ENCODE assay signal across 8 cellular contexts in the genomic region with DNA sequence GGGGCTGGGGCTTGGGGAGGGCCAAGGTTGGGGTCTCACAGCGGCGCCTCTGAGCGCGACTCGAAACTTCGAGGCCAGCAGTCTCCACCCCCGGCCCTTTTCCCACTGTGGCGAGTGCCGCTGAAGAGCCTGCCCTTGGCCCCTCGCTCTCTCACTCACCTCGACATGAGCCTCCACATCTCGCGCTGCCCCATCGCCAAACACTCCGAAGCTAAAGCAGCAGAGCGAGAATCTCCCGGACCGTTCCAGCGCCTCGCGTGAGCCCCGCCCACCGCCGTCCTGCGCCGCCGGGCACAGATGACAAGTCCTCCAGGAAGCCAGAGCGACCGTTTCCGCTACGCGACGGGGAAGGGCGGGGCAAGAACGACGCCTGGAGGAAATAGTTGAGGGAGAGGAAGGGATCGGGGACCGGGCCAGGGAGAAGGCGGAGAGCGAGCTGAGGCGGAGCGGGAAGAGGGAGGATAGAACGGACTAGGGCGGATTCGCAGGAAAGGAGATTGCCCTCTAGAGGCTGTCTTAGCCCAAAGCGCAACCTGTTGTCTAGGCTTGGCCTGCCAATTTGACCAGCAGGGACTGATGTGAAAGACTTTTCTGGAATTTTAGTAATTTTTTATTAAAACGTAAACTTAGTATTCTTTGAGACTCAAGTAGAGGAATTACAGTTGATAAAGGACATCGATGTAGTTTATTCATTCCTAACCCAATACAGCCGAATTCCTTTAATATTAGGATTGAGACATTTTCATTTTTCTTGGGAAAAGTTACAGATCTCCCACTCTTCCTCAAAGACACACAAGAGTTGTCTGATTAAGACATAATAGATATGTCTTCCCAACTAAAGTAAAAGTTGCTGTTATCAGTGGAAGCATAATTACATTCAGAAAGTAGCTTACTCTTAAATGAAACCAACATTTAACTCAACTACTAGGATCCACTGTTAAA. TPM values are rescaled to one million over a fixed set of nuclear protein-coding genes. Genes with fewer than 3 reads are reported as not detected.
DNase-seq lines count a peak whose midpoint lies in the region; ATAC-seq, FAIRE-seq and TF ChIP-seq lines count a peak whose summit lies in the region.

TSS of gene HIBCH (minus strand) at position 270 of the 942 bp plus-strand sequence. CDS start at position 194, 76 bp downstream.

- peak; percentile 100 for DNase-seq in A673 (ENCODE audit: low spot score)
- DNase-seq in NCI-H2171 (lab: John Stamatoyannopoulos, UW): peak; percentile 97
- DNase-seq in mammary epithelial cell: peak; percentile 100
- DNase-seq in small intestine: peak; percentile 100

- peak within 1 kb of the TSS; percentile 73 for H3K27ac ChIP-seq in A673 (ENCODE audit: low read depth, low read length, poor library complexity, severe bottlenecking)
- peak within 1 kb of the TSS; percentile 78 for H3K27ac ChIP-seq in VCaP
- peak within 1 kb of the TSS; percentile 37 for H3K27ac ChIP-seq in mammary epithelial cell (ENCODE audit: insufficient read depth, low read depth, low read length)
- H3K27ac ChIP-seq in iPS-20b (ENCODE audit: low read length): peak within 1 kb of the TSS; percentile 33
- H3K27ac ChIP-seq in small intestine (ENCODE audit: low read depth in 1 of 2, low read length in 1 of 2): peak within 1 kb of the TSS; percentile 50 to 85

- peaks cover 36% of the 10 kb centered on the region for H3K79me2 ChIP-seq in mammary epithelial cell (ENCODE audit: insufficient read depth, low read length)

- FAIRE-seq in small intestine (lab: Jason Lieb, UNC): peak; percentile 80

- CTCF ChIA-PET in A673 (lab: Charles Lee) (interaction anchor here (1.0 kb wide), 2 partner anchors 18 to 19 kb away, joined by 3 to 5 read pairs; no protein-coding TSS in a partner anchor), mammary epithelial cell (lab: Charles Lee; ENCODE audit: low non-redundant PET) (interaction anchor here (0.6 to 0.7 kb wide), 4 partner anchors 11 to 360 kb away, joined by 3 to 10 read pairs (median 4); no protein-coding TSS in a partner anchor)

- peak within 1 kb of the TSS; percentile 90 for H2AFZ ChIP-seq in mammary epithelial cell (ENCODE audit: low read depth, low read length)

- in situ Hi-C loops in mammary epithelial cell (cut with MboI; ENCODE audit: low sequenced_read_pairs in 2 of 2): loop anchor here in 1 of 2 donors (25.0 kb wide), 1 partner anchor 233 kb away; no protein-coding TSS in a partner anchor

- dilution Hi-C loops in mammary epithelial cell (cut with HindIII; ENCODE audit: low sequenced_read_pairs): no loop called here

- H3K4me1 ChIP-seq in A673 (ENCODE audit: insufficient read depth, low read length, poor library complexity, severe bottlenecking) (peaks cover 11% of the 10 kb centered on the region), mammary epithelial cell (ENCODE audit: insufficient read depth, low read length) (peaks cover 3% of the 10 kb centered on the region), iPS-20b (ENCODE audit: insufficient read depth, low read length) (peaks cover 11% of the 10 kb centered on the region), small intestine (ENCODE audit: control insufficient read depth in 2 of 2, insufficient read depth in 1 of 2, low read depth in 1 of 2, low read length in 1 of 2) (peaks cover 0 to 2% of the 10 kb centered on the region in 2 donors)

- 9% methylated on average over 12 of the region's 49 CpGs for whole genome bisulfite sequencing in mammary epithelial cell (ENCODE audit: low coverage, missing lambda C conversion rate)
- WGBS in small intestine, 3 donors: 1% methylated on average over 45 to 49 of the region's 49 CpGs

- H3K36me3 ChIP-seq in A673 (ENCODE audit: insufficient read depth, low read length, poor library complexity, severe bottlenecking) (no peaks in the 10 kb centered on the region), mammary epithelial cell (ENCODE audit: insufficient read depth, low read length) (no peaks in the 10 kb centered on the region), iPS-20b (ENCODE audit: insufficient read depth, low read depth, low read length) (no peaks in the 10 kb centered on the region), small intestine (ENCODE audit: control insufficient read depth in 2 of 2, insufficient read depth in 2 of 2, low read length in 2 of 2) (no peaks in the 10 kb centered on the region)

- peak within 1 kb of the TSS; percentile 80 for H3K9ac ChIP-seq in mammary epithelial cell (ENCODE audit: insufficient read depth, low read length)
- H3K9ac ChIP-seq in iPS-20b (ENCODE audit: low read depth, low read length): peak within 1 kb of the TSS; percentile 88

- H3K4me3 ChIP-seq in A673 (ENCODE audit: low read depth, low read length, poor library complexity, severe bottlenecking): peak within 1 kb of the TSS; percentile 81
- H3K4me3 ChIP-seq in mammary epithelial cell (replicated peaks in 1 of 3; ENCODE audit: insufficient read depth in 1 of 3, low read depth in 2 of 3, low read length in 3 of 3): peak within 1 kb of the TSS; percentile 66 to 77 (median 75)
- peak within 1 kb of the TSS; percentile 96 for H3K4me3 ChIP-seq in iPS-20b (ENCODE audit: low read length)
- peak within 1 kb of the TSS; percentile 58 to 67 for H3K4me3 ChIP-seq in small intestine (ENCODE audit: low read depth in 1 of 2, low read length in 2 of 2)

- POLR2A ChIA-PET in A673 (lab: Charles Lee; ENCODE audit: low non-redundant PET): no interaction called here

- H3K4me2 ChIP-seq in mammary epithelial cell (ENCODE audit: insufficient read depth, low read depth, low read length): peak within 1 kb of the TSS; percentile 98

- intact Hi-C loops in A673 (cut with micrococcal nuclease; ENCODE audit: unreplicated experiment) (loop anchor here (10.0 kb wide), 1 partner anchor 525 kb away; no protein-coding TSS in a partner anchor), mammary epithelial cell (cut with micrococcal nuclease) (loop anchor here (2.0 kb wide), 1 partner anchor 41 kb away; no protein-coding TSS in a partner anchor)

- BruUV-seq in A673 (replicated peaks; lab: Mats Ljungman, UMichigan) (no TSS peak), mammary epithelial cell (replicated peaks; lab: Mats Ljungman, UMichigan) (TSS peak; percentile 35)

- H3K9me3 ChIP-seq in A673 (ENCODE audit: low read depth, low read length, poor library complexity, severe bottlenecking) (no peaks in the 10 kb centered on the region), mammary epithelial cell (replicated peaks; ENCODE audit: insufficient read depth, low read length) (no peaks in the 10 kb centered on the region), iPS-20b (ENCODE audit: insufficient read depth, low read depth, low read length) (no peaks in the 10 kb centered on the region), small intestine (ENCODE audit: control insufficient read depth, low read depth) (no peaks in the 10 kb centered on the region)

- TF ChIP-seq CTCF in A673 (conservative IDR thresholded peaks at IDR 0.05; ENCODE audit: low read depth, low read length): peak; percentile 94
- TF ChIP-seq CTCF in VCaP (conservative IDR thresholded peaks at IDR 0.05): peak; percentile 92
- TF ChIP-seq CTCF in mammary epithelial cell (conservative IDR thresholded peaks at IDR 0.05 in 1 of 2, IDR thresholded peaks at IDR 0.05 in 1 of 2; ENCODE audit: extremely low read depth in 1 of 2, insufficient read depth in 1 of 2, low read depth in 1 of 2, low read length in 2 of 2): peak; percentile 84 to 90

- H3K27me3 ChIP-seq in A673 (replicated peaks; ENCODE audit: insufficient read depth, low read depth, low read length, poor library complexity) (no peaks in the 10 kb centered on the region), mammary epithelial cell (ENCODE audit: insufficient read depth, low read length) (no peaks in the 10 kb centered on the region), iPS-20b (ENCODE audit: insufficient read depth, low read length) (no peaks in the 10 kb centered on the region), small intestine (ENCODE audit: control insufficient read depth in 2 of 2, insufficient read depth in 2 of 2, low read length in 2 of 2) (no peaks in the 10 kb centered on the region)

- ATAC-seq in GM18858 (IDR thresholded peaks at IDR 0.05; ENCODE audit: unreplicated experiment) (peak; percentile 86), HG03097 (IDR thresholded peaks at IDR 0.05; ENCODE audit: low FRiP score, unreplicated experiment) (peak; percentile 96)

- no peaks in the 10 kb centered on the region for H4K20me1 ChIP-seq in mammary epithelial cell (ENCODE audit: insufficient read depth, low read length)

RNA-seq across cellular contexts. Expression of gene HIBCH, which starts in this region (rescaled TPM):
- total RNA-seq in A673 (2021) (43.3 and 45.7 TPM in 2 replicates), mammary epithelial cell (10 to 100 TPM; 17.0 to 20.5 TPM)
- polyA plus RNA-seq in mammary epithelial cell (7.7 TPM), small intestine (10 to 100 TPM; 27.0 to 45.5 (median 28.6) TPM)
- polyA minus RNA-seq in mammary epithelial cell: 4.7 TPM

Comparison
In these comparisons a context has a peak if more than half of its experiments do, and no peak if none do; other contexts are left out.
1. Peak in every context shown above with its lines: DNase-seq, ATAC-seq, H3K4me3 ChIP-seq and H3K27ac ChIP-seq.